Comparison of ENCODE assay signal across 19 cellular contexts in genomic region chr4:115323106-115323684, GRCh38.
DNase-seq lines count a peak whose midpoint lies in the region; ATAC-seq lines count a peak whose summit lies in the region.
"Had no signal": no experiment of that assay in that cellular context is flagged by ENCODE, and none has a peak within 500 bp of the region (broad histone marks: within the 10 kb centered on the region; RNA-seq: fewer than 3 reads in every experiment).

No MANE protein-coding gene starts in this region.

- intact Hi-C loops in activated CD4-positive, alpha-beta T cell treated with anti-CD3 and anti-CD28 coated beads, Interleukin-2, amount 10 ng/mL, durations not matched to agents 24 days and 14 days (cut with micrococcal nuclease) = no loop called here

- H3K27me3 Mint-ChIP-seq in activated CD4-positive, alpha-beta T cell treated with anti-CD3 and anti-CD28 coated beads, Interleukin-2, amount 10 ng/mL, durations not matched to agents 24 days and 14 days = no peaks in the 10 kb centered on the region
- H3K27me3 Mint-ChIP-seq: B cell; central memory CD8-positive, alpha-beta T cell; effector memory CD8-positive, alpha-beta T cell; progenitor cell of endocrine pancreas had no signal

- DNase-seq in H4 (ENCODE audit: low spot score) (peak; percentile 28), NCI-H1436 (lab: John Stamatoyannopoulos, UW) (peak; percentile 87), NCI-H69 (lab: John Stamatoyannopoulos, UW) (peak; percentile 95), myocyte (ENCODE audit: low read depth) (peak; percentile 85), DMS114 treated with DMSO at 0.1 percent for 48 hours (lab: John Stamatoyannopoulos, UW; ENCODE audit: unreplicated experiment) (no peak)
- no peak for DNase-seq in activated CD4-positive, alpha-beta T cell treated with anti-CD3 and anti-CD28 coated beads, Interleukin-2, amount 10 ng/mL, durations not matched to agents 24 days and 14 days
- DNase-seq: effector memory CD8-positive, alpha-beta T cell; GOT3; heart left ventricle; kidney; NCI-H510A; OCI-M1; spleen; T-helper 2 cell had no signal

- no peaks in the 10 kb centered on the region for H3K4me1 Mint-ChIP-seq in activated CD4-positive, alpha-beta T cell treated with anti-CD3 and anti-CD28 coated beads, Interleukin-2, amount 10 ng/mL, durations not matched to agents 24 days and 14 days
- H3K4me1 Mint-ChIP-seq: B cell; central memory CD8-positive, alpha-beta T cell had no signal

- no peaks in the 10 kb centered on the region for H3K9me3 Mint-ChIP-seq in activated CD4-positive, alpha-beta T cell treated with anti-CD3 and anti-CD28 coated beads, Interleukin-2, amount 10 ng/mL, durations not matched to agents 24 days and 14 days

- no peak overlapping the region for H3K27ac Mint-ChIP-seq in activated CD4-positive, alpha-beta T cell treated with anti-CD3 and anti-CD28 coated beads, Interleukin-2, amount 10 ng/mL, durations not matched to agents 24 days and 14 days
- H3K27ac Mint-ChIP-seq: B cell; effector memory CD8-positive, alpha-beta T cell; natural killer cell treated with Interleukin-12 subunit alpha and Interleukin-12 subunit beta and Interleukin-15 and Interleukin-18, amount 100 ng/mL, for 72 hours; progenitor cell of endocrine pancreas had no signal

- no peak for ATAC-seq in GM18907 (IDR thresholded peaks at IDR 0.05; ENCODE audit: unreplicated experiment)
- ATAC-seq: effector memory CD8-positive, alpha-beta T cell; heart left ventricle; natural killer cell treated with Interleukin-12 subunit alpha and Interleukin-12 subunit beta and Interleukin-15 and Interleukin-18, amount 100 ng/mL, for 72 hours had no signal

- H3K4me3 Mint-ChIP-seq in activated CD4-positive, alpha-beta T cell treated with anti-CD3 and anti-CD28 coated beads, Interleukin-2, amount 10 ng/mL, durations not matched to agents 24 days and 14 days = no peak overlapping the region
- H3K4me3 Mint-ChIP-seq: B cell; central memory CD8-positive, alpha-beta T cell; effector memory CD8-positive, alpha-beta T cell; natural killer cell treated with Interleukin-12 subunit alpha and Interleukin-12 subunit beta and Interleukin-15 and Interleukin-18, amount 100 ng/mL, for 72 hours had no signal

- no peaks in the 10 kb centered on the region for H3K36me3 Mint-ChIP-seq in activated CD4-positive, alpha-beta T cell treated with anti-CD3 and anti-CD28 coated beads, Interleukin-2, amount 10 ng/mL, durations not matched to agents 24 days and 14 days (ENCODE audit: low read depth)

Comparison
In these comparisons a context has a peak if more than half of its experiments do, and no peak if none do; other contexts are left out.
1. DNase-seq: peak in H4 (single experiment), NCI-H1436 (single experiment), NCI-H69 (single experiment) and myocyte (single experiment); none in activated CD4-positive, alpha-beta T cell treated with anti-CD3 and anti-CD28 coated beads, Interleukin-2, amount 10 ng/mL, durations not matched to agents 24 days and 14 days (single experiment) and DMS114 treated with DMSO at 0.1 percent for 48 hours (single experiment).